In the genomic region with DNA sequence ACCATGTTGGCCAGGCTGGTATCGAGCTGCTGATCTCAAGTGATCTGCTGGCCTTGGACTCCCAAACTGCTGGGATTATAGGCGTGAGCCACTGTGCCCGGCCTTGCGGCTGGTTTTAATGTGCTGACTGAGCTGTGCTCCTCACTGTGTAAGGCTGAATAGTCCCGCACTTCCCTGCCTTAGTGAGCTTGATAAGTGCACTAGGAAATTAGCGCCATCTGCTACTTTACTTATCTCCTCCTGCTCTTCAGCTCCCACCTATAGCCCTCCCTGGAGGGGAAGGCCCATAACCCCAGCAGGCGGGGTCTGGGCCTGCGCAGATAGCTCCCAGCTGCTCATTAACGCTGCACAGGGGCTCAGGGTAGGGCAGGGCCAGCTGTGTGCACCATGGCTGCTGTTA, we compare ENCODE assay signal across 1 cellular context.
TF ChIP-seq lines count a peak whose summit lies in the region.

No MANE protein-coding gene starts in this region.

TF ChIP-seq in WTC11, 78 proteins besides CTCF, POLR2A, EP300 and RAD21 (continued from another document):
- TF ChIP-seq, protein P1, sequence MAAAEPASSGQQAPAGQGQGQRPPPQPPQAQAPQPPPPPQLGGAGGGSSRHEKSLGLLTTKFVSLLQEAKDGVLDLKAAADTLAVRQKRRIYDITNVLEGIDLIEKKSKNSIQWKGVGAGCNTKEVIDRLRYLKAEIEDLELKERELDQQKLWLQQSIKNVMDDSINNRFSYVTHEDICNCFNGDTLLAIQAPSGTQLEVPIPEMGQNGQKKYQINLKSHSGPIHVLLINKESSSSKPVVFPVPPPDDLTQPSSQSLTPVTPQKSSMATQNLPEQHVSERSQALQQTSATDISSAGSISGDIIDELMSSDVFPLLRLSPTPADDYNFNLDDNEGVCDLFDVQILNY (CRISPR knock-in tag; IDR thresholded peaks at IDR 0.05), result no peak
- TF ChIP-seq GABPB1 (CRISPR knock-in tag; IDR thresholded peaks at IDR 0.05), result no peak
TF ChIP-seq in WTC11: peak in this region for 0.
